Comparison of ENCODE assay signal across 19 cellular contexts in genomic region chr1:8164670-8165069, GRCh38.
DNase-seq lines count a peak whose midpoint lies in the region; ATAC-seq, FAIRE-seq and TF ChIP-seq lines count a peak whose summit lies in the region.
"Had no signal": no experiment of that assay in that cellular context is flagged by ENCODE, and none has a peak within 500 bp of the region (broad histone marks: within the 10 kb centered on the region; RNA-seq: fewer than 3 reads in every experiment).

No MANE protein-coding gene starts in this region.

- TF ChIP-seq RAD21 in A549 (conservative IDR thresholded peaks at IDR 0.05 in 1 of 2, IDR thresholded peaks at IDR 0.05 in 1 of 2), result no peak

- POLR2A ChIA-PET in A549 (lab: Yijun Ruan, JAX) (no interaction called here), Panc1 (lab: Charles Lee) (no interaction called here)

- no peaks in the 10 kb centered on the region for H3K79me2 ChIP-seq in mesendoderm (ENCODE audit: control insufficient read depth, insufficient read depth, low read length)

- no peak for ATAC-seq in A549
- ATAC-seq in Panc1, result no peak

- TF ChIP-seq POLR2A in A549 (IDR thresholded peaks at IDR 0.05; ENCODE audit: low read length), result no peak

- no peak overlapping the region for H2BK15ac ChIP-seq in mesendoderm (replicated peaks; ENCODE audit: low read depth)

- H4K8ac ChIP-seq in mesendoderm (ENCODE audit: low read depth, low read length), result no peak overlapping the region

- no peak for FAIRE-seq in A549 (lab: Jason Lieb, UNC)
- FAIRE-seq: GM12892, GM18507, K562 had no signal

- H2BK5ac ChIP-seq in mesendoderm (ENCODE audit: low read length), result no peak overlapping the region

- H3K4ac ChIP-seq in mesendoderm (ENCODE audit: low read depth, low read length), result no peak overlapping the region

- peak overlapping the region; percentile 18 for H3K56ac ChIP-seq in mesendoderm (ENCODE audit: low read length)

- peak overlapping the region; percentile 4 for H3K18ac ChIP-seq in mesendoderm (ENCODE audit: low read length)

- H3K36me3 ChIP-seq in Panc1 (ENCODE audit: control insufficient read depth, insufficient read depth, low read length), result no peaks in the 10 kb centered on the region
- no peaks in the 10 kb centered on the region for H3K36me3 ChIP-seq in mesendoderm (ENCODE audit: control insufficient read depth, insufficient read depth, low read length)
- H3K36me3 ChIP-seq in tibial artery, result no peaks in the 10 kb centered on the region
- H3K36me3 ChIP-seq: BLaER1 had no signal

- TF ChIP-seq CTCF in A549 (IDR thresholded peaks at IDR 0.05) (no peak), Panc1 (IDR thresholded peaks at IDR 0.05) (no peak), tibial artery (IDR thresholded peaks at IDR 0.05) (no peak)

- peaks cover 39% of the 10 kb centered on the region for H3K4me1 ChIP-seq in A549
- H3K4me1 ChIP-seq in Panc1 (ENCODE audit: control insufficient read depth, insufficient read depth, low read length), result peaks cover 15% of the 10 kb centered on the region
- peaks cover 9% of the 10 kb centered on the region for H3K4me1 ChIP-seq in mesendoderm (ENCODE audit: control insufficient read depth, low read depth, low read length)
- peaks cover 0 to 7% (median 6%) of the 10 kb centered on the region in 4 donors for H3K4me1 ChIP-seq in tibial artery

- no peak overlapping the region for H3K9ac ChIP-seq in mesendoderm (ENCODE audit: low read length)
- H3K9ac ChIP-seq: BLaER1 had no signal

- no peaks in the 10 kb centered on the region for H3K79me1 ChIP-seq in mesendoderm (ENCODE audit: low read length)

- CTCF ChIA-PET in A549 (lab: Yijun Ruan, JAX) (interaction anchor here (1.7 kb wide), 1 partner anchor 149 kb away, joined by 6 read pairs; no protein-coding TSS in a partner anchor), Panc1 (lab: Charles Lee) (no interaction called here)

- no peak for TF ChIP-seq EP300 in A549 (IDR thresholded peaks at IDR 0.05)

- H2BK120ac ChIP-seq in mesendoderm (ENCODE audit: low read depth, low read length), result no peak overlapping the region

- H3K27me3 ChIP-seq in Panc1 (ENCODE audit: control insufficient read depth, insufficient read depth, low read length) (no peaks in the 10 kb centered on the region), mesendoderm (ENCODE audit: insufficient read depth, low read length, poor library complexity) (no peaks in the 10 kb centered on the region), tibial artery (no peaks in the 10 kb centered on the region)
- H3K27me3 ChIP-seq: BLaER1 had no signal

- intact Hi-C loops in Panc1 (cut with micrococcal nuclease; ENCODE audit: unreplicated experiment), result no loop called here
- intact Hi-C loops in posterior vena cava (cut with DNase I), result no loop called here
- intact Hi-C loops in tibial artery (cut with DNase I; ENCODE audit: low total_unique reads), result no loop called here

- no peak overlapping the region for H4K5ac ChIP-seq in mesendoderm (ENCODE audit: low read length)

- in situ Hi-C loops in Panc1 (cut with HindIII; ENCODE audit: low pct_unique_long_range_greater_than_20kb, low sequenced_read_pairs), result no loop called here

- H3K27ac ChIP-seq in A549, result peak overlapping the region; percentile 45 to 95; a peak in 4 of 6 replicates
- H3K27ac ChIP-seq in Panc1 (ENCODE audit: low read length), result peak overlapping the region; percentile 68; the same call in 1 of the 2 replicates
- no peak overlapping the region for H3K27ac ChIP-seq in mesendoderm (ENCODE audit: low read depth, low read length)
- no peak overlapping the region for H3K27ac ChIP-seq in tibial artery
- H3K27ac ChIP-seq: 22Rv1, BLaER1 had no signal

- no peak overlapping the region for H2AK5ac ChIP-seq in mesendoderm (ENCODE audit: low read length)

- H3K23ac ChIP-seq in mesendoderm (ENCODE audit: low read length), result no peak overlapping the region

- WGBS in A549 (ENCODE audit: missing lambda C conversion rate), result 79% methylated on average over 10 of the region's 10 CpGs
- WGBS in mesendoderm (ENCODE audit: extremely low coverage, insufficient coverage, low lambda C conversion rate), result no CpG with 5 or more reads among the region's 10 CpGs

- DNase-seq in A549 (ENCODE audit: low read depth in 1 of 2, low spot score in 1 of 2) (no peak), Panc1 (ENCODE audit: low read depth, low spot score) (no peak), mesendoderm (no peak), posterior vena cava (ENCODE audit: low spot score) (peak; percentile 37), HuH-7.5 (ENCODE audit: low spot score) (no peak), NCI-H510A treated with DMSO at 0.1 percent for 48 hours (lab: John Stamatoyannopoulos, UW) (no peak), tibial artery (no peak)
- no peak for DNase-seq in stimulated activated naive CD4-positive, alpha-beta T cell treated with Interleukin-2 at 50 U/mL for 16 hours (lab: John Stamatoyannopoulos, UW)
- DNase-seq: CD4-positive, alpha-beta memory T cell; DMS153; DMS79; GDM1; HCEC 1CT; HFFc6 had no signal

- H3K4me3 ChIP-seq in A549, result no peak overlapping the region
- no peak overlapping the region for H3K4me3 ChIP-seq in Panc1 (ENCODE audit: low read depth in 2 of 2, low read length in 2 of 2)
- no peak overlapping the region for H3K4me3 ChIP-seq in mesendoderm (ENCODE audit: low read length)
- H3K4me3 ChIP-seq in tibial artery, result no peak overlapping the region
- H3K4me3 ChIP-seq: BLaER1, K562 had no signal

- BruUV-seq in Panc1 (replicated peaks; lab: Mats Ljungman, UMichigan), result no TSS peak

- H3K4me2 ChIP-seq in A549 (no peak overlapping the region), mesendoderm (ENCODE audit: low read length) (no peak overlapping the region)
- H3K4me2 ChIP-seq: BLaER1 had no signal

- H3K9me3 ChIP-seq in A549 (no peaks in the 10 kb centered on the region), Panc1 (ENCODE audit: control insufficient read depth, insufficient read depth, low read depth, low read length) (0 out of 2 replicates have a peak, but pooled peaks cover under 1% of the 10 kb centered on the region), tibial artery (no peaks in the 10 kb centered on the region)

TF ChIP-seq in A549, 52 proteins besides CTCF, POLR2A, EP300 and RAD21:
- TF ChIP-seq PBX3 (IDR thresholded peaks at IDR 0.05) (no peak), SREBF2 (IDR thresholded peaks at IDR 0.05) (no peak), REST (IDR thresholded peaks at IDR 0.05) (no peak), CBX2 (IDR thresholded peaks at IDR 0.05; ENCODE audit: borderline replicate concordance, low read depth) (no peak)
TF ChIP-seq in A549: peak in this region for 0.

Comparison
In these comparisons a context has a peak if more than half of its experiments do, and no peak if none do; other contexts are left out.
1. H3K27ac ChIP-seq: peak in A549 (2 of 2) and Panc1 (single experiment); none in mesendoderm (single experiment) and tibial artery (0 of 2).